ENCODE assay signal across 8 cellular contexts in the genomic region with DNA sequence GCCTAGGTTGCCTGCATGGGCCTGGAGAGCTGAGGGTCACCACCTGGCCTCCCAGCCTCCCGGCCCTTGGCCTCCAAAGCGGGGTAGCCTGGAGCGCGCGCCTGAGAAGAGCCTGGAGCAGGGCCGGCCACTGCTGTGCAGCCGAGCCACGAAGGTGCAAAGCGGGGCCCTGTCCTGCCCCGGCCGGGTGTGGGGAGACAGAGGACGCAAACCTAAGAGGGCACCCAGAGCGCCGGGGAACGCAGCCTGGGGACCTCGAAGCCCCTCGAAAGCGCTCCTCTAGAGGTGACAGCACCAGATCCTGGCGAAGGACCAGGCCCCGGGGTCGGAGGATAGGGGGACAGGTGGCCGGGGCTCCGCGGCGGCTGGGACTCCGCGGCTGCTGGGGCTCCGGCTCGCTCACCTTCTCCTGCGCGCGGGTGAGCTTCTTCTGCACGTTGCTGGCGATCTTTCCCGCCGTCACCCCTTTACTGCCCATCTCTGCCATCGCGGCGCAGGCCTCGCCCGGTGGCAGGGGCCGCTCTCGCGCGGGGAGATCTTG. TPM values are rescaled to one million over a fixed set of nuclear protein-coding genes. Genes with fewer than 3 reads are reported as not detected.
A peak's percentile ranks its signal among the peaks of the same experiment; 100 is the strongest.
DNase-seq lines count a peak whose midpoint lies in the region; ATAC-seq and TF ChIP-seq lines count a peak whose summit lies in the region.

No MANE protein-coding gene starts in this region.

- peak overlapping the region; percentile 86 for H4K8ac ChIP-seq in mesenchymal stem cell (ENCODE audit: low read length)

- no peaks in the 10 kb centered on the region for H3K79me2 ChIP-seq in OCI-LY3 (ENCODE audit: low read length)

- in situ Hi-C loops in transverse colon (cut with MboI; ENCODE audit: low pct_ligation_motif_present in 1 of 4, low pct_unique_long_range_greater_than_20kb in 1 of 4, low sequenced_read_pairs in 3 of 4): no loop called here

- TF ChIP-seq POLR2A in transverse colon (IDR thresholded peaks at IDR 0.05): no peak

- peak overlapping the region; percentile 71 for H3K4me2 ChIP-seq in OCI-LY3 (ENCODE audit: low read length)
- peak overlapping the region; percentile 85 for H3K4me2 ChIP-seq in mesenchymal stem cell (ENCODE audit: low read length, poor library complexity, severe bottlenecking)

- H3K36me3 ChIP-seq in OCI-LY3 (replicated peaks; ENCODE audit: low read depth, low read length): no peaks in the 10 kb centered on the region
- peaks cover 0 to 6% of the 10 kb centered on the region in 2 experiments for H3K36me3 ChIP-seq in mesenchymal stem cell (ENCODE audit: control insufficient read depth in 1 of 2, insufficient read depth in 2 of 2, low read depth in 1 of 2, low read length in 2 of 2)
- H3K36me3 ChIP-seq in transverse colon: no peaks in the 10 kb centered on the region

- peak overlapping the region; percentile 64 for H4K91ac ChIP-seq in mesenchymal stem cell (ENCODE audit: low read length)

- H2BK12ac ChIP-seq in mesenchymal stem cell (ENCODE audit: low read length in 2 of 2): peak overlapping the region in 1 of 2 experiments; percentile 88

- peak overlapping the region; percentile 62 to 86 for H3K4ac ChIP-seq in mesenchymal stem cell (ENCODE audit: low read depth in 1 of 2, low read length in 2 of 2)

- peak overlapping the region; percentile 82 for H2BK120ac ChIP-seq in mesenchymal stem cell (ENCODE audit: low read depth, low read length)

- under 1% methylated on average over 20 of the region's 45 CpGs for WGBS in mesenchymal stem cell
- WGBS in transverse colon (ENCODE audit: low coverage in 1 of 2), 2 donors: 1% methylated on average over 32 of the region's 45 CpGs; no CpG with 5 or more reads in 1 of the 2 donors

- H3K27me3 ChIP-seq in OCI-LY3 (ENCODE audit: low read depth, low read length) (peaks cover 3% of the 10 kb centered on the region), dorsolateral prefrontal cortex (no peaks in the 10 kb centered on the region), mesenchymal stem cell (ENCODE audit: control insufficient read depth in 1 of 2, insufficient read depth in 1 of 2, low read length in 2 of 2) (no peaks in the 10 kb centered on the region), transverse colon (no peaks in the 10 kb centered on the region)

- peak overlapping the region in 1 of 2 experiments; percentile 91 for H3K23ac ChIP-seq in mesenchymal stem cell (ENCODE audit: low read length in 2 of 2)

- no peaks in the 10 kb centered on the region for H4K20me1 ChIP-seq in OCI-LY3 (ENCODE audit: insufficient read depth, low read length)

- H3K9ac ChIP-seq in OCI-LY3 (ENCODE audit: low read length) (peak overlapping the region; percentile 41; the same call in 1 of the 2 replicates), mesenchymal stem cell (ENCODE audit: low read length) (peak overlapping the region; percentile 95)

- TF ChIP-seq EP300 in transverse colon (IDR thresholded peaks at IDR 0.05; ENCODE audit: low read depth): no peak

- H3K18ac ChIP-seq in mesenchymal stem cell (ENCODE audit: low read depth in 1 of 2, low read length in 2 of 2): peak overlapping the region; percentile 90 to 95

- peak; percentile 20 for ATAC-seq in GM18517 (IDR thresholded peaks at IDR 0.05; ENCODE audit: unreplicated experiment)
- peak; percentile 8 for ATAC-seq in HG02623 (IDR thresholded peaks at IDR 0.05; ENCODE audit: unreplicated experiment)

- H2AFZ ChIP-seq in OCI-LY3 (ENCODE audit: low read depth, low read length): 0 out of 2 replicates have a peak overlapping the region, but pooled peaks have one; percentile 96
- H2AFZ ChIP-seq in mesenchymal stem cell (ENCODE audit: low read depth, low read length): no peak overlapping the region

- no peak overlapping the region for H2AK5ac ChIP-seq in mesenchymal stem cell (ENCODE audit: low read length, severe bottlenecking)

- TF ChIP-seq CTCF in OCI-LY3 (IDR thresholded peaks at IDR 0.05; ENCODE audit: low read depth, low read length) (no peak), dorsolateral prefrontal cortex (IDR thresholded peaks at IDR 0.05 in 54 of 56, conservative IDR thresholded peaks at IDR 0.05 in 2 of 56; ENCODE audit: low read depth in 1 of 56, partially characterized antibody in 56 of 56) (no peak), transverse colon (IDR thresholded peaks at IDR 0.05) (no peak)

- H3K27ac ChIP-seq in OCI-LY3 (ENCODE audit: low read length) (no peak overlapping the region), dorsolateral prefrontal cortex (peak overlapping the region; percentile 92 to 99 (median 98)), mesenchymal stem cell (ENCODE audit: low read length, poor library complexity, severe bottlenecking) (peak overlapping the region; percentile 70), transverse colon (peak overlapping the region; percentile 88 to 90 (median 90))

- H3K79me1 ChIP-seq in mesenchymal stem cell (replicated peaks; ENCODE audit: low read length, poor library complexity, severe bottlenecking): peaks cover 5% of the 10 kb centered on the region

- DNase-seq in dorsolateral prefrontal cortex: peak in 1 of 10 donors; percentile 28
- peak; percentile 54 for DNase-seq in mesenchymal stem cell
- no peak for DNase-seq in transverse colon
- no peak for DNase-seq in NCI-H1417 (lab: John Stamatoyannopoulos, UW)
- no peak for DNase-seq in D341Med (ENCODE audit: low spot score)

- peak overlapping the region; percentile 89 for H2BK15ac ChIP-seq in mesenchymal stem cell (ENCODE audit: low read depth, poor library complexity, severe bottlenecking)

- intact Hi-C loops in dorsolateral prefrontal cortex (cut with DNase I) (loop anchor here (5.0 to 10.0 kb wide), 3 partner anchors 36 to 168 kb away; no protein-coding TSS in a partner anchor), transverse colon (cut with DNase I; ENCODE audit: low total_unique reads) (no loop called here)

- H3K9me3 ChIP-seq in OCI-LY3 (ENCODE audit: insufficient read depth, low read length) (no peaks in the 10 kb centered on the region), mesenchymal stem cell (ENCODE audit: control insufficient read depth, low read length) (no peaks in the 10 kb centered on the region), transverse colon (no peaks in the 10 kb centered on the region)

- H3K14ac ChIP-seq in mesenchymal stem cell (ENCODE audit: low read length in 2 of 2): peak overlapping the region in 1 of 2 experiments; percentile 97

- H2BK5ac ChIP-seq in mesenchymal stem cell (ENCODE audit: low read depth, low read length, poor library complexity, severe bottlenecking): peak overlapping the region; percentile 71

- peak overlapping the region; percentile 84 for H3K4me3 ChIP-seq in OCI-LY3 (ENCODE audit: low read length)
- peak overlapping the region; percentile 75 to 100 (median 96) for H3K4me3 ChIP-seq in dorsolateral prefrontal cortex
- H3K4me3 ChIP-seq in mesenchymal stem cell (ENCODE audit: insufficient read depth in 1 of 2, low read depth in 1 of 2, low read length in 2 of 2): peak overlapping the region; percentile 87 to 95
- H3K4me3 ChIP-seq in transverse colon: peak overlapping the region; percentile 61 to 86 (median 75)

- H3K4me1 ChIP-seq in OCI-LY3 (ENCODE audit: low read length) (peaks cover 4% of the 10 kb centered on the region; the same call in 1 of the 2 replicates), mesenchymal stem cell (ENCODE audit: control insufficient read depth, insufficient read depth, low read depth, low read length) (peaks cover 42% of the 10 kb centered on the region), transverse colon (peaks cover 14 to 28% (median 22%) of the 10 kb centered on the region in 4 donors)

RNA-seq across cellular contexts. Expression of a gene that starts 0.4 kb away (rescaled TPM):
- total RNA-seq in dorsolateral prefrontal cortex: 100 to 1,000 TPM; 151 to 703 (median 290) TPM
- polyA plus RNA-seq in mesenchymal stem cell (2013, experiment 1 of 2): 61.3 TPM
- 58.6 TPM for polyA plus RNA-seq in mesenchymal stem cell (2013, experiment 2 of 2)
- total RNA-seq in transverse colon: 10 to 100 TPM; 33.3 to 39.7 (median 38.4) TPM
